18 cellular contexts compared by ENCODE assay signal in the genomic region with DNA sequence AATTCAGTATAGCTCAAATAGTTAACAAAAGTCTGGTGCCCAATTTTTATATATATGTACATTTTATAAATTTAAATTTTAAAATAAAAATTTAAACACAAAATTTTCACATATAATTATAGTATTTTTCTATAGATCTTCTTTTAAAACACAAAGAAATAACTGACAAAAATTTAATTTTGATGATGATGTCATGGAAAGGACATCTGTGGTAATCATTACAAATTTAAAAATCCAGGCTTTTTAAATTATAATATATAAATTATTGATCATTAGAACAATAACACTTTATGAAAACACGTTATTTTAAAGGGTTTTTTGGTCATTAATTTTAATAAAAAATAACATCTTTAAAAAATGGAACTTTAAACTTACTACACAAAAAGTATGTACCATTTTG.
DNase-seq lines count a peak whose midpoint lies in the region; ATAC-seq and FAIRE-seq lines count a peak whose summit lies in the region.
"Had no signal": no experiment of that assay in that cellular context is flagged by ENCODE, and none has a peak within 500 bp of the region (broad histone marks: within the 10 kb centered on the region; RNA-seq: fewer than 3 reads in every experiment).

No MANE protein-coding gene starts in this region.

- 74 to 88% (median 75%) methylated on average over 1 of the region's 1 CpG for WGBS in small intestine, 3 donors

- H3K27ac Mint-ChIP-seq in stimulated activated effector memory CD8-positive, alpha-beta T cell treated with anti-CD3 and anti-CD28 coated beads, Interleukin-12 subunit alpha, Interleukin-12 subunit beta, amount 100 ng/mL, for 72 hours = no peak overlapping the region
- H3K27ac Mint-ChIP-seq: B cell; CD8-positive, alpha-beta T cell; HFFc6 had no signal

- ATAC-seq in stimulated activated effector memory CD8-positive, alpha-beta T cell treated with anti-CD3 and anti-CD28 coated beads, Interleukin-12 subunit alpha, Interleukin-12 subunit beta, amount 100 ng/mL, for 72 hours = no peak
- ATAC-seq: CD8-positive, alpha-beta T cell; GM12878 had no signal

- no peaks in the 10 kb centered on the region for H3K4me1 Mint-ChIP-seq in stimulated activated effector memory CD8-positive, alpha-beta T cell treated with anti-CD3 and anti-CD28 coated beads, Interleukin-12 subunit alpha, Interleukin-12 subunit beta, amount 100 ng/mL, for 72 hours
- H3K4me1 Mint-ChIP-seq: B cell had no signal

- H3K4me1 ChIP-seq in small intestine (ENCODE audit: control insufficient read depth in 2 of 2, insufficient read depth in 1 of 2, low read depth in 1 of 2, low read length in 1 of 2) = no peaks in the 10 kb centered on the region
- H3K4me1 ChIP-seq: HAP-1 had no signal

- FAIRE-seq in A204.1 (lab: Jason Lieb, UNC) (peak; percentile 87), RCC 7860 (lab: Jason Lieb, UNC) (peak; percentile 4), frontal cortex (lab: Jason Lieb, UNC) (peak; percentile 87), small intestine (lab: Jason Lieb, UNC) (peak; percentile 93)
- FAIRE-seq: GM12878, H1 had no signal

- H3K4me3 ChIP-seq in small intestine (ENCODE audit: low read depth in 1 of 2, low read length in 2 of 2) = no peak overlapping the region
- H3K4me3 ChIP-seq: BLaER1 treated with 17β-estradiol and CSF1 and Interleukin-3, amounts not matched to agents 10 nM and 100 nM; GM12878; HAP-1 had no signal

- DNase-seq in RCC 7860 (ENCODE audit: low spot score) (no peak), frontal cortex (ENCODE audit: low spot score in 2 of 2) (no peak), small intestine (no peak), T-helper 9 cell (no peak), NCI-H1930 (lab: John Stamatoyannopoulos, UW) (no peak)
- DNase-seq in stimulated activated effector memory CD8-positive, alpha-beta T cell treated with anti-CD3 and anti-CD28 coated beads, Interleukin-12 subunit alpha, Interleukin-12 subunit beta, amount 100 ng/mL, for 72 hours (ENCODE audit: low spot score in 2 of 2) = no peak
- DNase-seq: 8988T; Calu3; CD8-positive, alpha-beta T cell; DMS79 treated with DMSO at 0.1 percent for 48 hours; HFFc6 had no signal

- no peak overlapping the region for H3K27ac ChIP-seq in small intestine (ENCODE audit: low read depth in 1 of 2, low read length in 1 of 2)
- H3K27ac ChIP-seq: BLaER1 treated with 17β-estradiol and CSF1 and Interleukin-3, amounts not matched to agents 10 nM and 100 nM; HL-60 had no signal

- no peak overlapping the region for H3K4me3 Mint-ChIP-seq in stimulated activated effector memory CD8-positive, alpha-beta T cell treated with anti-CD3 and anti-CD28 coated beads, Interleukin-12 subunit alpha, Interleukin-12 subunit beta, amount 100 ng/mL, for 72 hours
- H3K4me3 Mint-ChIP-seq: B cell; CD8-positive, alpha-beta T cell; HFFc6 had no signal

- no peaks in the 10 kb centered on the region for H3K36me3 ChIP-seq in small intestine (ENCODE audit: control insufficient read depth in 2 of 2, insufficient read depth in 2 of 2, low read length in 2 of 2)
- H3K36me3 ChIP-seq: BLaER1 treated with 17β-estradiol and CSF1 and Interleukin-3, amounts not matched to agents 10 nM and 100 nM; HAP-1 had no signal

- no peaks in the 10 kb centered on the region for H3K27me3 ChIP-seq in small intestine (ENCODE audit: control insufficient read depth in 2 of 2, insufficient read depth in 2 of 2, low read length in 2 of 2)
- H3K27me3 ChIP-seq: BLaER1 treated with 17β-estradiol and CSF1 and Interleukin-3, amounts not matched to agents 10 nM and 100 nM had no signal

- H3K9me3 Mint-ChIP-seq in stimulated activated effector memory CD8-positive, alpha-beta T cell treated with anti-CD3 and anti-CD28 coated beads, Interleukin-12 subunit alpha, Interleukin-12 subunit beta, amount 100 ng/mL, for 72 hours = no peaks in the 10 kb centered on the region
- H3K9me3 Mint-ChIP-seq: CD8-positive, alpha-beta T cell had no signal

- H3K36me3 Mint-ChIP-seq in stimulated activated effector memory CD8-positive, alpha-beta T cell treated with anti-CD3 and anti-CD28 coated beads, Interleukin-12 subunit alpha, Interleukin-12 subunit beta, amount 100 ng/mL, for 72 hours = no peaks in the 10 kb centered on the region
- H3K36me3 Mint-ChIP-seq: CD8-positive, alpha-beta T cell had no signal

- no peaks in the 10 kb centered on the region for H3K9me3 ChIP-seq in small intestine (ENCODE audit: control insufficient read depth, low read depth)
- H3K9me3 ChIP-seq: BLaER1 treated with 17β-estradiol and CSF1 and Interleukin-3, amounts not matched to agents 10 nM and 100 nM; HAP-1 had no signal
